Comparison of ENCODE assay signal across 25 cellular contexts in the genomic region with DNA sequence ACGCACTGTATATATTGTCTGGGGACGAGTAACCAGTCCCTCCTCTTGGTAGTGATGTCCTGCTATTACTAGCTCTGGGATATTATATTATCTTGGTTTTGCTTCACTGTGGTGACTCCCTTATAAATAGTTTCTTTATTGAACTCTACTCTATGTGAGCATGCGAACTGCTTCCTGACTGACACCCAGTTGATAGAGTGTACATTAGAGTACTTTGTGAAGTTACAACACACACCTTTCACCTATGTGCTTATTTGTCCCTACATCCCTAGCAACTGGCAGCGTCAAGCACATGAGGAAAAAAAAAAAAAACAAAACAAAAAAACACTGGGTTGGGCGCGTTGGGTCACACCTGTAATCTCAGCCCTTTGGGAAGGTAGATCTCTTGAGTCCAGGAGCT.
"Had no signal": no experiment of that assay in that cellular context is flagged by ENCODE, and none has a peak within 500 bp of the region (broad histone marks: within the 10 kb centered on the region; RNA-seq: fewer than 3 reads in every experiment).

No MANE protein-coding gene starts in this region.

- H3K27me3 ChIP-seq: ascending aorta, breast epithelium, cardiac muscle cell, colonic mucosa, esophagus squamous epithelium had no signal

- ATAC-seq: activated naive CD4-positive, alpha-beta T cell treated with anti-CD3 and anti-CD28 coated beads, Interleukin-2, amount 50 U/mL, for 72 hours; activated T-cell treated with anti-CD3 and anti-CD28 coated beads, Interleukin-2, amount 50 U/mL, for 72 hours; WTC11 had no signal

- H3K9me3 ChIP-seq: ascending aorta, breast epithelium, colonic mucosa, esophagus squamous epithelium had no signal

- H3K4me1 ChIP-seq: ascending aorta, breast epithelium, colonic mucosa had no signal

- DNase-seq: activated CD4-positive, alpha-beta memory T cell treated with anti-CD3 and anti-CD28 coated beads, Interleukin-2, amount 10 ng/mL, durations not matched to agents 7 days and 5 days; activated CD4-positive, alpha-beta T cell treated with anti-CD3 and anti-CD28 coated beads for 1 hour; activated CD4-positive, alpha-beta T cell treated with anti-CD3 and anti-CD28 coated beads for 4 hours; activated CD4-positive, alpha-beta T cell treated with anti-CD3 and anti-CD28 coated beads, Interleukin-2, amount 10 ng/mL, durations not matched to agents 7 days and 5 days; activated CD4-positive, alpha-beta T cell treated with anti-CD3 and anti-CD28 coated beads, Interleukin-2, amount 50 U/mL, for 4 hours; activated CD8-positive, alpha-beta memory T cell treated with anti-CD3 and anti-CD28 coated beads, Interleukin-2, amount 50 U/mL, for 48 hours; activated gamma-delta T cell; activated naive CD4-positive, alpha-beta T cell; activated naive CD4-positive, alpha-beta T cell treated with anti-CD3 and anti-CD28 coated beads, Interleukin-2, amount 10 ng/mL, durations not matched to agents 7 days and 5 days; activated naive CD8-positive, alpha-beta T cell treated with anti-CD3 and anti-CD28 coated beads, Interleukin-2, amount 10 ng/mL, durations not matched to agents 7 days and 5 days; activated T-cell treated with anti-CD3 and anti-CD28 coated beads for 4 hours; activated T-cell treated with anti-CD3 and anti-CD28 coated beads, Interleukin-2, amount 50 U/mL, for 24 hours; activated T-cell treated with anti-CD3 and anti-CD28 coated beads, Interleukin-2, amount 50 U/mL, for 72 hours; central memory CD4-positive, alpha-beta T cell; cerebellar nuclear complex; colonic mucosa; effector CD8-positive, alpha-beta T cell; esophagus squamous epithelium; foreskin melanocyte had no signal

- H3K27ac ChIP-seq: ascending aorta, breast epithelium, cardiac muscle cell, epithelial cell of prostate, esophagus squamous epithelium had no signal

- H3K4me3 ChIP-seq: breast epithelium, cardiac muscle cell, colonic mucosa, esophagus squamous epithelium had no signal

- H3K36me3 ChIP-seq: ascending aorta, breast epithelium, cardiac muscle cell, colonic mucosa, esophagus squamous epithelium had no signal
